In genomic region chr2:175181104-175181876, GRCh38 we compare ENCODE assay signal across 1 cellular context.
TF ChIP-seq lines count a peak whose summit lies in the region.

TSS of gene ATP5MC3 (minus strand) at chr2:175181710. CDS start at chr2:175181393, 317 bp downstream.

TF ChIP-seq in HEK293, 187 proteins besides CTCF, POLR2A, EP300 and RAD21 (continued from another document and continues in another):
- TF ChIP-seq GLI4 (tag by site-specific recombination; IDR thresholded peaks at IDR 0.05) = peak; percentile 93; the same call in 1 of the 2 replicates
- peak; percentile 72 for TF ChIP-seq SP2 (tag by site-specific recombination; IDR thresholded peaks at IDR 0.05)
- TF ChIP-seq SALL2 (tag by site-specific recombination; IDR thresholded peaks at IDR 0.05; ENCODE audit: borderline replicate concordance) = no peak
- no peak for TF ChIP-seq ZNF514 (tag by site-specific recombination; IDR thresholded peaks at IDR 0.05)
- peak; percentile 99 for TF ChIP-seq ZIC2 (tag by site-specific recombination; IDR thresholded peaks at IDR 0.05)
- no peak for TF ChIP-seq ZBTB21 (tag by site-specific recombination; IDR thresholded peaks at IDR 0.05)
- peak; percentile 64; the same call in 1 of the 2 replicates for TF ChIP-seq ZEB2 (tag by site-specific recombination; IDR thresholded peaks at IDR 0.05)
- no peak for TF ChIP-seq ZBTB1 (tag by site-specific recombination; IDR thresholded peaks at IDR 0.05)
- TF ChIP-seq ZNF133 (tag by site-specific recombination; IDR thresholded peaks at IDR 0.05) = no peak
- no peak for TF ChIP-seq ZNF169 (tag by site-specific recombination; IDR thresholded peaks at IDR 0.05)
- peak; percentile 89 for TF ChIP-seq ZNF561 (tag by site-specific recombination; IDR thresholded peaks at IDR 0.05; ENCODE audit: borderline replicate concordance)
- TF ChIP-seq FEZF1 (tag by site-specific recombination; IDR thresholded peaks at IDR 0.05) = peak; percentile 33; the same call in 1 of the 2 replicates
- TF ChIP-seq ZNF37A (tag by site-specific recombination; IDR thresholded peaks at IDR 0.05) = no peak
- no peak for TF ChIP-seq ZNF174 (tag by site-specific recombination; IDR thresholded peaks at IDR 0.05)
- peak; percentile 79 for TF ChIP-seq ZFP3 (tag by site-specific recombination; IDR thresholded peaks at IDR 0.05; ENCODE audit: low read depth)
- no peak for TF ChIP-seq ZNF132 (tag by site-specific recombination; IDR thresholded peaks at IDR 0.05; ENCODE audit: borderline replicate concordance)
- TF ChIP-seq ZNF510 (tag by site-specific recombination; IDR thresholded peaks at IDR 0.05; ENCODE audit: insufficient replicate concordance) = no peak
- TF ChIP-seq ZNF266 (tag by site-specific recombination; IDR thresholded peaks at IDR 0.05; ENCODE audit: low read depth) = no peak
- no peak for TF ChIP-seq ZNF280C (tag by site-specific recombination; IDR thresholded peaks at IDR 0.05)
- TF ChIP-seq ZNF704 (tag by site-specific recombination; IDR thresholded peaks at IDR 0.05) = no peak
- no peak for TF ChIP-seq GLIS2 (tag by site-specific recombination; IDR thresholded peaks at IDR 0.05)
- no peak for TF ChIP-seq ZNF202 (tag by site-specific recombination; IDR thresholded peaks at IDR 0.05; ENCODE audit: borderline replicate concordance)
- TF ChIP-seq ZNF529 (tag by site-specific recombination; IDR thresholded peaks at IDR 0.05; ENCODE audit: insufficient replicate concordance) = no peak
- no peak for TF ChIP-seq ZBTB17 (tag by site-specific recombination; IDR thresholded peaks at IDR 0.05)
- peak; percentile 84; the same call in 1 of the 2 replicates for TF ChIP-seq SCRT1 (tag by site-specific recombination; IDR thresholded peaks at IDR 0.05; ENCODE audit: borderline replicate concordance)
- TF ChIP-seq ZNF449 (tag by site-specific recombination; IDR thresholded peaks at IDR 0.05) = no peak
- no peak for TF ChIP-seq ZNF521 (tag by site-specific recombination; IDR thresholded peaks at IDR 0.05)
- peak; percentile 29; the same call in 1 of the 2 replicates for TF ChIP-seq MEIS1 (CRISPR knock-in tag; IDR thresholded peaks at IDR 0.05; ENCODE audit: borderline replicate concordance)
- TF ChIP-seq PRDM4 (tag by site-specific recombination; IDR thresholded peaks at IDR 0.05) = no peak
- TF ChIP-seq HOXA7 (CRISPR knock-in tag; IDR thresholded peaks at IDR 0.05; ENCODE audit: borderline replicate concordance) = no peak
- TF ChIP-seq ZBTB26 (tag by site-specific recombination; optimal IDR thresholded peaks at IDR 0.05) = peak; percentile 46
- no peak for TF ChIP-seq ZNF398 (tag by site-specific recombination; IDR thresholded peaks at IDR 0.05)
- TF ChIP-seq ZNF513 (tag by site-specific recombination; IDR thresholded peaks at IDR 0.05) = no peak
- TF ChIP-seq ZNF114 (tag by site-specific recombination; IDR thresholded peaks at IDR 0.05) = no peak
- TF ChIP-seq HOXD13 (CRISPR knock-in tag; IDR thresholded peaks at IDR 0.05; ENCODE audit: borderline replicate concordance) = no peak
- no peak; the same call in 1 of the 2 replicates for TF ChIP-seq TRIM28 (IDR thresholded peaks at IDR 0.05; ENCODE audit: borderline replicate concordance, low read length)
- TF ChIP-seq ZNF426 (tag by site-specific recombination; IDR thresholded peaks at IDR 0.05) = no peak
- TF ChIP-seq ZNF148 (tag by site-specific recombination; IDR thresholded peaks at IDR 0.05; ENCODE audit: borderline replicate concordance) = no peak
- no peak for TF ChIP-seq ZNF184 (tag by site-specific recombination; IDR thresholded peaks at IDR 0.05)
- TF ChIP-seq ZNF175 (tag by site-specific recombination; IDR thresholded peaks at IDR 0.05) = no peak
- no peak for TF ChIP-seq ZNF121 (tag by site-specific recombination; IDR thresholded peaks at IDR 0.05)
- no peak for TF ChIP-seq YY1 (tag by site-specific recombination; IDR thresholded peaks at IDR 0.05)
- TF ChIP-seq KLF9 (tag by site-specific recombination; IDR thresholded peaks at IDR 0.05; ENCODE audit: low read depth) = 0 out of 2 replicates have a peak, but pooled peaks have one; percentile 27
- TF ChIP-seq RBAK (tag by site-specific recombination; IDR thresholded peaks at IDR 0.05) = no peak
- peak; percentile 57 for TF ChIP-seq ZNF692 (tag by site-specific recombination; IDR thresholded peaks at IDR 0.05)
- TF ChIP-seq ZSCAN5A (tag by site-specific recombination; IDR thresholded peaks at IDR 0.05) = no peak
- TF ChIP-seq ZBTB48 (tag by site-specific recombination; IDR thresholded peaks at IDR 0.05) = peak; percentile 76
